Comparison of ENCODE assay signal across 8 cellular contexts in the genomic region with DNA sequence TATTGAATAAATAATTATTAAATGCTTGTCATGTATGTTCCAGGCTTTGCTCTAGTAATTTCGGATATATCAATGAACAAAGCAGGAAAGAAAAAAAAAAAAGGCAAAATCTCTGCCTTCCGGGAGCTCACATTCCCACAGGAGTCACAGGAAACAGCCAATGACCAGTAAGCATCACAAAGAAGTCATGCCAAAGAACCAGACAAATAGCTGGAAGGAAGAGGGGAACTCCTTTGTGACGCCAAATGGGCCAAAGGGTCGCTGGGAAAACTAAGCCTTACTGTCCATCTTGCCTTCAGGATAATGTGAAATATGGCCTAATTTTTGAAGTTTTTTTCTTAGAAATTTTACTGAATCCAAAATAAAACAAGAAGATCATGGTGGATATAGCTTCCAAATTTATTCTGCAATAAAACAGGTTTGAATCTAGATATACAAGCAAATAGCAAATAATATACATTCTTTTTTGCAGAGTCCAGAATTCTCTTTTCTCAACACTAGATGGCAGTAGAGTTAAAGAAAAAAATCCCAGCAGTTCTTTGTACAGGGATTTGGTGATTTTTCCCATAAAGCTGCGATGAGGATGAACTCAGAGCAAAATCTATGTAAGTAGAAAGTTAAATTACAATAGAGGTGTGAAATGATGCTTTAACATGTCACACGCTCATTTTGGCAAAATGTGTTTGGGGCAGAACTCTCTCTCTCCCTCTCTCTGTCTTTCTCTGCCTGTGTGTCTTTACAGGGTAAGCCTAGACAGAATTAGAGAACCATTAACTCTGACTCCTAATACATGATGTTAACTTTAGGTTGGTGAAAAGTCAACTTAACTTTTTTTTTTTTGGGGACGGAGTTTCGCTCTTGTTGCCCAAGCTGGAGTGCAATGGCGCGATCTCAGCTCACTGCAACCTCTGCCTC.
DNase-seq lines count a peak whose midpoint lies in the region; ATAC-seq and TF ChIP-seq lines count a peak whose summit lies in the region.

No MANE protein-coding gene starts in this region.

- H3K27me3 Mint-ChIP-seq in T-cell, result peaks cover 3 to 16% of the 10 kb centered on the region in 2 donors

- CTCF ChIA-PET in T-cell (lab: Charles Lee), result interaction anchor here (0.5 to 1.9 kb wide), 10 partner anchors 9 to 1700 kb away, joined by 3 to 14 read pairs (median 3); no protein-coding TSS in a partner anchor

- TF ChIP-seq CTCF in GM20000 (IDR thresholded peaks at IDR 0.05; ENCODE audit: extremely low read depth, missing control alignments), result no peak
- peak; percentile 56 for TF ChIP-seq CTCF in fibroblast of the aortic adventitia (IDR thresholded peaks at IDR 0.05; ENCODE audit: insufficient read depth, low read length)

- H3K27ac Mint-ChIP-seq in T-cell, result no peak overlapping the region

- no peak overlapping the region for H3K4me3 ChIP-seq in fibroblast of the aortic adventitia (ENCODE audit: low read depth, low read length)

- H3K4me1 Mint-ChIP-seq in T-cell, result no peaks in the 10 kb centered on the region

- no peak for ATAC-seq in HG02588 (IDR thresholded peaks at IDR 0.05; ENCODE audit: unreplicated experiment)
- no peak for ATAC-seq in T-cell (replicated peaks in 1 of 4)
- ATAC-seq in stimulated activated naive CD8-positive, alpha-beta T cell treated with anti-CD3 and anti-CD28 coated beads, Interleukin-15, Interleukin-2, amounts not matched to agents 100 U/mL and 50 U/mL, for 24 hours, result no peak

- H3K4me3 Mint-ChIP-seq in T-cell, result no peak overlapping the region

- DNase-seq in AML-193 (lab: John Stamatoyannopoulos, UW) (peak; percentile 7 to 29), GM20000 (ENCODE audit: low spot score) (peak; percentile 28), RKO (ENCODE audit: low spot score) (peak; percentile 73), fibroblast of the aortic adventitia (ENCODE audit: low read depth) (peak; percentile 71), retina (peak; percentile 46), T-cell (no peak)
- DNase-seq in stimulated activated naive CD8-positive, alpha-beta T cell treated with anti-CD3 and anti-CD28 coated beads, Interleukin-15, Interleukin-2, amounts not matched to agents 100 U/mL and 50 U/mL, for 24 hours, result no peak

- POLR2A ChIA-PET in T-cell (lab: Charles Lee), result interaction anchor here in 1 of 2 donors (0.7 kb wide), 2 partner anchors 76 to 757 kb away, joined by 3 to 4 read pairs; no protein-coding TSS in a partner anchor

- no peaks in the 10 kb centered on the region for H3K9me3 Mint-ChIP-seq in T-cell

- no peaks in the 10 kb centered on the region for H3K36me3 Mint-ChIP-seq in T-cell

Comparison
In these comparisons a context has a peak if more than half of its experiments do, and no peak if none do; other contexts are left out.
1. DNase-seq: peak in AML-193 (2 of 2), GM20000 (single experiment), RKO (single experiment), fibroblast of the aortic adventitia (single experiment) and retina (single experiment); none in T-cell (0 of 34) and stimulated activated naive CD8-positive, alpha-beta T cell treated with anti-CD3 and anti-CD28 coated beads, Interleukin-15, Interleukin-2, amounts not matched to agents 100 U/mL and 50 U/mL, for 24 hours (single experiment).